Comparison of ENCODE assay signal across 8 cellular contexts in the genomic region with DNA sequence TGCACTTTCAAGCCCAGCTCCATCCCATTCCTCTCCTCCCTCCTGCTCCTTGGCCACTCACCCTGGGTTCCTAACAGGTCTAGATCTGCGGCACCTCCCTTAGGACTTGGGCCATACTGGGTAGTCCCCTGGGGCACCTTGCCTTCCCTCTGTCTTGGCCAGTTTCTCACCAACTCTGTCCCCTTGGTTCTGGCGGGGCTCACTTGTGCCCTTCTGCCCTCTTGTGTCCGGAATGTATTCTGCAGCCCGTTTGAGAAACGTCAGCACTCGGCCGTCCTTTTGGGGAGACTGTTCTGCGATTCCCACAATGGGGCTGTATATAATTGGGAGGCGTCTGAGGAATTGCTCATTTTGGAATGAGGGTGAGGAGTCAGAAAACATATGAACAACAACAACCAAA.
A peak's percentile ranks its signal among the peaks of the same experiment; 100 is the strongest.
DNase-seq lines count a peak whose midpoint lies in the region; ATAC-seq and TF ChIP-seq lines count a peak whose summit lies in the region.

No MANE protein-coding gene starts in this region.

- CTCF ChIA-PET in Calu3 (lab: Charles Lee): no interaction called here
- CTCF ChIA-PET in activated CD4-positive, alpha-beta memory T cell treated with anti-CD3 and anti-CD28 coated beads, Interleukin-2, amount 10 ng/mL, durations not matched to agents 7 days and 5 days (lab: Charles Lee): interaction anchor here (0.8 to 2.7 kb wide), 3 partner anchors 11 to 1108 kb away, joined by 3 to 21 read pairs (median 12); no protein-coding TSS in a partner anchor

- H3K27ac ChIP-seq in right cardiac atrium (ENCODE audit: low read length) (no peak overlapping the region), stomach (no peak overlapping the region)

- H3K27me3 ChIP-seq in right cardiac atrium (ENCODE audit: control insufficient read depth, insufficient read depth): no peaks in the 10 kb centered on the region
- H3K27me3 ChIP-seq in stomach: peaks cover 0 to 20% (median 0%) of the 10 kb centered on the region in 3 donors

- H3K9me3 ChIP-seq in right cardiac atrium (ENCODE audit: control insufficient read depth, low read length) (no peaks in the 10 kb centered on the region), stomach (no peaks in the 10 kb centered on the region)

- H3K36me3 Mint-ChIP-seq in Calu3 (ENCODE audit: insufficient read depth, unreplicated experiment): no peaks in the 10 kb centered on the region
- no peaks in the 10 kb centered on the region for H3K36me3 Mint-ChIP-seq in HFFc6 (ENCODE audit: low read depth)
- no peaks in the 10 kb centered on the region for H3K36me3 Mint-ChIP-seq in activated CD4-positive, alpha-beta memory T cell treated with anti-CD3 and anti-CD28 coated beads, Interleukin-2, amount 10 ng/mL, durations not matched to agents 7 days and 5 days (ENCODE audit: low read depth)

- H3K4me1 ChIP-seq in right cardiac atrium (ENCODE audit: control insufficient read depth, insufficient read depth, low read length) (no peaks in the 10 kb centered on the region), stomach (peaks cover 0 to 10% (median 2%) of the 10 kb centered on the region in 4 donors)

- no peak overlapping the region for H3K4me3 Mint-ChIP-seq in Calu3 (ENCODE audit: low read depth, unreplicated experiment)
- H3K4me3 Mint-ChIP-seq in HFFc6: no peak overlapping the region
- H3K4me3 Mint-ChIP-seq in activated CD4-positive, alpha-beta memory T cell treated with anti-CD3 and anti-CD28 coated beads, Interleukin-2, amount 10 ng/mL, durations not matched to agents 7 days and 5 days: no peak overlapping the region

- DNase-seq in Calu3 (peak; percentile 57), HFFc6 (peak; percentile 11), right cardiac atrium (peak in 2 of 3 donors; percentile 65 to 72), stomach (peak; percentile 56), HuH-7.5 (ENCODE audit: low spot score) (no peak), SKM-1 (lab: John Stamatoyannopoulos, UW; ENCODE audit: unreplicated experiment) (no peak)
- DNase-seq in activated CD4-positive, alpha-beta memory T cell treated with anti-CD3 and anti-CD28 coated beads, Interleukin-2, amount 10 ng/mL, durations not matched to agents 7 days and 5 days: peak; percentile 23

- H3K27ac Mint-ChIP-seq in Calu3 (ENCODE audit: unreplicated experiment) (no peak overlapping the region), HFFc6 (no peak overlapping the region)
- H3K27ac Mint-ChIP-seq in activated CD4-positive, alpha-beta memory T cell treated with anti-CD3 and anti-CD28 coated beads, Interleukin-2, amount 10 ng/mL, durations not matched to agents 7 days and 5 days: no peak overlapping the region

- no peaks in the 10 kb centered on the region for H3K36me3 ChIP-seq in stomach

- no peaks in the 10 kb centered on the region for H3K4me1 Mint-ChIP-seq in Calu3 (ENCODE audit: low read depth, unreplicated experiment)
- peaks cover 5% of the 10 kb centered on the region; the same call in 1 of the 2 replicates for H3K4me1 Mint-ChIP-seq in HFFc6 (ENCODE audit: low read depth)
- no peaks in the 10 kb centered on the region for H3K4me1 Mint-ChIP-seq in activated CD4-positive, alpha-beta memory T cell treated with anti-CD3 and anti-CD28 coated beads, Interleukin-2, amount 10 ng/mL, durations not matched to agents 7 days and 5 days

- WGBS in right cardiac atrium: 17% methylated on average over 9 of the region's 9 CpGs
- WGBS in stomach, 5 donors: 14 to 20% (median 17%) methylated on average over 9 of the region's 9 CpGs

- POLR2A ChIA-PET in activated CD4-positive, alpha-beta memory T cell treated with anti-CD3 and anti-CD28 coated beads, Interleukin-2, amount 10 ng/mL, durations not matched to agents 7 days and 5 days (lab: Charles Lee): no interaction called here

- intact Hi-C loops in Calu3 (cut with micrococcal nuclease; ENCODE audit: unreplicated experiment): loop anchor here (5.0 kb wide), 1 partner anchor 1107 kb away; no protein-coding TSS in a partner anchor
- intact Hi-C loops in right cardiac atrium (cut with DNase I): loop anchor here in 2 of 4 donors (5.0 to 10.0 kb wide), 3 partner anchors 530 to 1110 kb away; a partner anchor contains a TSS
- intact Hi-C loops in stomach (cut with DNase I; ENCODE audit: low total_unique reads): loop anchor here (5.0 kb wide), 2 partner anchors 962 to 1107 kb away; no protein-coding TSS in a partner anchor

- TF ChIP-seq POLR2A in stomach (IDR thresholded peaks at IDR 0.05): no peak

- H3K27me3 Mint-ChIP-seq in Calu3 (ENCODE audit: unreplicated experiment) (peaks cover 83% of the 10 kb centered on the region), HFFc6 (ENCODE audit: insufficient read depth) (peaks cover 11% of the 10 kb centered on the region; the same call in 1 of the 2 replicates)
- H3K27me3 Mint-ChIP-seq in activated CD4-positive, alpha-beta memory T cell treated with anti-CD3 and anti-CD28 coated beads, Interleukin-2, amount 10 ng/mL, durations not matched to agents 7 days and 5 days: peaks cover 29% of the 10 kb centered on the region

- H3K4me3 ChIP-seq in right cardiac atrium (ENCODE audit: low read length): no peak overlapping the region
- H3K4me3 ChIP-seq in stomach: no peak overlapping the region

- TF ChIP-seq EP300 in stomach (IDR thresholded peaks at IDR 0.05): no peak

- TF ChIP-seq CTCF in Calu3 (IDR thresholded peaks at IDR 0.05; ENCODE audit: unreplicated experiment): peak; percentile 45
- peak; percentile 76 for TF ChIP-seq CTCF in HFFc6 (IDR thresholded peaks at IDR 0.05)
- TF ChIP-seq CTCF in stomach (IDR thresholded peaks at IDR 0.05): peak in 5 of 7 experiments; percentile 37 to 53 (median 51)

- BruUV-seq in Calu3 (replicated peaks; lab: Mats Ljungman, UMichigan): no TSS peak

- peaks cover 2% of the 10 kb centered on the region for H3K9me3 Mint-ChIP-seq in Calu3 (ENCODE audit: low read depth, unreplicated experiment)
- no peaks in the 10 kb centered on the region for H3K9me3 Mint-ChIP-seq in HFFc6
- no peaks in the 10 kb centered on the region for H3K9me3 Mint-ChIP-seq in activated CD4-positive, alpha-beta memory T cell treated with anti-CD3 and anti-CD28 coated beads, Interleukin-2, amount 10 ng/mL, durations not matched to agents 7 days and 5 days

- ATAC-seq in right cardiac atrium (peak; percentile 40 to 54), HG03378 (IDR thresholded peaks at IDR 0.05; ENCODE audit: unreplicated experiment) (no peak)

Comparison
In these comparisons a context has a peak if more than half of its experiments do, and no peak if none do; other contexts are left out.
1. DNase-seq: peak in Calu3 (single experiment), HFFc6 (single experiment), activated CD4-positive, alpha-beta memory T cell treated with anti-CD3 and anti-CD28 coated beads, Interleukin-2, amount 10 ng/mL, durations not matched to agents 7 days and 5 days (single experiment), right cardiac atrium (2 of 3) and stomach (single experiment); none in HuH-7.5 (single experiment) and SKM-1 (single experiment).
2. Peak in every context shown above with its lines, with median percentiles within 50 percentile points of each other: CTCF ChIP-seq.